ENCODE assay signal across 1 cellular context in the genomic region with DNA sequence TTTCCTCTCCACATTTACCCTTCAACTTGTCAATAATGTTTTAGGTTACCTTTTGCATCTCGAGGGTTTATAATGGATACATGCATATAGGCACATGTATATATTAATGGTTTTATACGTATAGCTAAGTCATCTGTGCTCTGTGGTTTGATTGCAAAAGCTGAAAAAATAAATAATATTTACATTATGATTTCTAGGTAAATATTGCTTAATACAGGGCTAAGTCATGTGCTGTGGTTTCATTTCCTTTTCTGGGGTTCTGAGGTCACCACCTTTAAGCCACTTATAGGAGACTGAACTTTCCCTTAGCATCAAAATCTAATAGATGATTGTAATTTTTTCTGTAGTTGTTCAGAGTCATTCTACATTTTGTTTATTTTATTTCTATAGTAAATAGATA.
A peak's percentile ranks its signal among the peaks of the same experiment; 100 is the strongest.
TF ChIP-seq lines count a peak whose summit lies in the region.

No MANE protein-coding gene starts in this region.

TF ChIP-seq in HepG2, 621 proteins besides CTCF, POLR2A, EP300 and RAD21 (continued from another document and continues in another):
- TF ChIP-seq, protein P1, sequence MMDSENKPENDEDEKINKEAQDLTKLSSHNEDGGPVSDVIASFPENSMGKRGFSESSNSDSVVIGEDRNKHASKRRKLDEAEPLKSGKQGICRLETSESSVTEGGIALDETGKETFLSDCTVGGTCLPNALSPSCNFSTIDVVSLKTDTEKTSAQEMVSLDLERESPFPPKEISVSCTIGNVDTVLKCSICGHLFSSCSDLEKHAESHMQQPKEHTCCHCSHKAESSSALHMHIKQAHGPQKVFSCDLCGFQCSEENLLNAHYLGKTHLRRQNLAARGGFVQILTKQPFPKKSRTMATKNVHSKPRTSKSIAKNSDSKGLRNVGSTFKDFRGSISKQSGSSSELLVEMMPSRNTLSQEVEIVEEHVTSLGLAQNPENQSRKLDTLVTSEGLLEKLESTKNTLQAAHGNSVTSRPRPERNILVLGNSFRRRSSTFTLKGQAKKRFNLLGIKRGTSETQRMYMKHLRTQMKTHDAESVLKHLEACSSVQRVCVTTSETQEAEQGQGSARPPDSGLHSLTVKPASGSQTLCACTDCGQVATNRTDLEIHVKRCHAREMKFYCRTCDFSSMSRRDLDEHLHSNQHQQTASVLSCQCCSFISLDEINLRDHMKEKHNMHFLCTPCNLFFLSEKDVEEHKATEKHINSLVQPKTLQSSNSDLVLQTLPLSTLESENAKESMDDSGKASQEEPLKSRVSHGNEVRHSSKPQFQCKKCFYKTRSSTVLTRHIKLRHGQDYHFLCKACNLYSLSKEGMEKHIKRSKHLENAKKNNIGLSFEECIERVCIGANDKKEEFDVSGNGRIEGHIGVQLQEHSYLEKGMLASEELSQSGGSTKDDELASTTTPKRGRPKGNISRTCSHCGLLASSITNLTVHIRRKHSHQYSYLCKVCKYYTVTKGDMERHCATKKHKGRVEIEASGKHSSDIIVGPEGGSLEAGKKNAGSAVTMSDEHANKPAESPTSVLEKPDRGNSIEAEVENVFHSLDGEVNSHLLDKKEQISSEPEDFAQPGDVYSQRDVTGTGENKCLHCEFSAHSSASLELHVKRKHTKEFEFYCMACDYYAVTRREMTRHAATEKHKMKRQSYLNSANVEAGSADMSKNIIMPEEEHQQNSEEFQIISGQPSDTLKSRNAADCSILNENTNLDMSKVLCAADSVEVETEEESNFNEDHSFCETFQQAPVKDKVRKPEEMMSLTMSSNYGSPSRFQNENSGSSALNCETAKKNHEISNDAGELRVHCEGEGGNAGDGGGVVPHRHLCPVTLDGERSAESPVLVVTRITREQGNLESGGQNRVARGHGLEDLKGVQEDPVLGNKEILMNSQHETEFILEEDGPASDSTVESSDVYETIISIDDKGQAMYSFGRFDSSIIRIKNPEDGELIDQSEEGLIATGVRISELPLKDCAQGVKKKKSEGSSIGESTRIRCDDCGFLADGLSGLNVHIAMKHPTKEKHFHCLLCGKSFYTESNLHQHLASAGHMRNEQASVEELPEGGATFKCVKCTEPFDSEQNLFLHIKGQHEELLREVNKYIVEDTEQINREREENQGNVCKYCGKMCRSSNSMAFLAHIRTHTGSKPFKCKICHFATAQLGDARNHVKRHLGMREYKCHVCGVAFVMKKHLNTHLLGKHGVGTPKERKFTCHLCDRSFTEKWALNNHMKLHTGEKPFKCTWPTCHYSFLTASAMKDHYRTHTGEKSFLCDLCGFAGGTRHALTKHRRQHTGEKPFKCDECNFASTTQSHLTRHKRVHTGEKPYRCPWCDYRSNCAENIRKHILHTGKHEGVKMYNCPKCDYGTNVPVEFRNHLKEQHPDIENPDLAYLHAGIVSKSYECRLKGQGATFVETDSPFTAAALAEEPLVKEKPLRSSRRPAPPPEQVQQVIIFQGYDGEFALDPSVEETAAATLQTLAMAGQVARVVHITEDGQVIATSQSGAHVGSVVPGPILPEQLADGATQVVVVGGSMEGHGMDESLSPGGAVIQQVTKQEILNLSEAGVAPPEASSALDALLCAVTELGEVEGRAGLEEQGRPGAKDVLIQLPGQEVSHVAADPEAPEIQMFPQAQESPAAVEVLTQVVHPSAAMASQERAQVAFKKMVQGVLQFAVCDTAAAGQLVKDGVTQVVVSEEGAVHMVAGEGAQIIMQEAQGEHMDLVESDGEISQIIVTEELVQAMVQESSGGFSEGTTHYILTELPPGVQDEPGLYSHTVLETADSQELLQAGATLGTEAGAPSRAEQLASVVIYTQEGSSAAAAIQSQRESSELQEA (CRISPR knock-in tag; IDR thresholded peaks at IDR 0.05; ENCODE audit: not compliant biosample characterization): no peak
- TF ChIP-seq GATAD2A (CRISPR knock-in tag; IDR thresholded peaks at IDR 0.05) (peak; percentile 92), SAP130 (CRISPR knock-in tag; IDR thresholded peaks at IDR 0.05; ENCODE audit: low read depth) (peak; percentile 47; the same call in 1 of the 2 replicates), RFXANK (CRISPR knock-in tag; IDR thresholded peaks at IDR 0.05) (no peak), ZNF563 (CRISPR knock-in tag; IDR thresholded peaks at IDR 0.05) (no peak), ZNF646 (CRISPR knock-in tag; IDR thresholded peaks at IDR 0.05) (no peak), ARHGAP35 (CRISPR knock-in tag; IDR thresholded peaks at IDR 0.05; ENCODE audit: borderline replicate concordance) (no peak), ZBTB7A (CRISPR knock-in tag; IDR thresholded peaks at IDR 0.05) (no peak), NR2C2 (CRISPR knock-in tag; IDR thresholded peaks at IDR 0.05; ENCODE audit: borderline replicate concordance) (peak; percentile 34; the same call in 1 of the 2 replicates), MIXL1 (CRISPR knock-in tag; IDR thresholded peaks at IDR 0.05) (no peak), DRAP1 (CRISPR knock-in tag; IDR thresholded peaks at IDR 0.05) (no peak), MATR3 (CRISPR knock-in tag; IDR thresholded peaks at IDR 0.05) (no peak), RXRA (CRISPR knock-in tag; IDR thresholded peaks at IDR 0.05) (no peak), DNMT3B (CRISPR knock-in tag; conservative IDR thresholded peaks at IDR 0.05) (no peak), ZNF501 (CRISPR knock-in tag; IDR thresholded peaks at IDR 0.05) (no peak), PCBP2 (optimal IDR thresholded peaks at IDR 0.05; ENCODE audit: low read depth, low read length, poor library complexity, severe bottlenecking) (no peak), USF2 (IDR thresholded peaks at IDR 0.05; ENCODE audit: low read depth, low read length) (no peak), USF2 (CRISPR knock-in tag; IDR thresholded peaks at IDR 0.05; ENCODE audit: borderline replicate concordance) (peak; percentile 55; the same call in 1 of the 2 replicates), SMAD1 (CRISPR knock-in tag; IDR thresholded peaks at IDR 0.05; ENCODE audit: borderline replicate concordance, low read depth) (no peak), ZSCAN12 (CRISPR knock-in tag; IDR thresholded peaks at IDR 0.05) (no peak), SOX6 (IDR thresholded peaks at IDR 0.05) (no peak), SOX6 (CRISPR knock-in tag; IDR thresholded peaks at IDR 0.05) (no peak; the same call in 1 of the 2 replicates), HNRNPL (IDR thresholded peaks at IDR 0.05; ENCODE audit: low read depth, low read length) (no peak), RARG (CRISPR knock-in tag; IDR thresholded peaks at IDR 0.05; ENCODE audit: low read depth) (no peak), CEBPG (CRISPR knock-in tag; IDR thresholded peaks at IDR 0.05) (peak; percentile 82)
- TF ChIP-seq, protein P2, sequence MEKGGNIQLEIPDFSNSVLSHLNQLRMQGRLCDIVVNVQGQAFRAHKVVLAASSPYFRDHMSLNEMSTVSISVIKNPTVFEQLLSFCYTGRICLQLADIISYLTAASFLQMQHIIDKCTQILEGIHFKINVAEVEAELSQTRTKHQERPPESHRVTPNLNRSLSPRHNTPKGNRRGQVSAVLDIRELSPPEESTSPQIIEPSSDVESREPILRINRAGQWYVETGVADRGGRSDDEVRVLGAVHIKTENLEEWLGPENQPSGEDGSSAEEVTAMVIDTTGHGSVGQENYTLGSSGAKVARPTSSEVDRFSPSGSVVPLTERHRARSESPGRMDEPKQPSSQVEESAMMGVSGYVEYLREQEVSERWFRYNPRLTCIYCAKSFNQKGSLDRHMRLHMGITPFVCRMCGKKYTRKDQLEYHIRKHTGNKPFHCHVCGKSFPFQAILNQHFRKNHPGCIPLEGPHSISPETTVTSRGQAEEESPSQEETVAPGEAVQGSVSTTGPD (CRISPR knock-in tag; IDR thresholded peaks at IDR 0.05): no peak
- TF ChIP-seq, protein P3, sequence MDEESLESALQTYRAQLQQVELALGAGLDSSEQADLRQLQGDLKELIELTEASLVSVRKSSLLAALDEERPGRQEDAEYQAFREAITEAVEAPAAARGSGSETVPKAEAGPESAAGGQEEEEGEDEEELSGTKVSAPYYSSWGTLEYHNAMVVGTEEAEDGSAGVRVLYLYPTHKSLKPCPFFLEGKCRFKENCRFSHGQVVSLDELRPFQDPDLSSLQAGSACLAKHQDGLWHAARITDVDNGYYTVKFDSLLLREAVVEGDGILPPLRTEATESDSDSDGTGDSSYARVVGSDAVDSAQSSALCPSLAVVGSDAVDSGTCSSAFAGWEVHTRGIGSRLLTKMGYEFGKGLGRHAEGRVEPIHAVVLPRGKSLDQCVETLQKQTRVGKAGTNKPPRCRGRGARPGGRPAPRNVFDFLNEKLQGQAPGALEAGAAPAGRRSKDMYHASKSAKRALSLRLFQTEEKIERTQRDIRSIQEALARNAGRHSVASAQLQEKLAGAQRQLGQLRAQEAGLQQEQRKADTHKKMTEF (CRISPR knock-in tag; IDR thresholded peaks at IDR 0.05): peak; percentile 45; the same call in 1 of the 2 replicates
- TF ChIP-seq, protein P4, sequence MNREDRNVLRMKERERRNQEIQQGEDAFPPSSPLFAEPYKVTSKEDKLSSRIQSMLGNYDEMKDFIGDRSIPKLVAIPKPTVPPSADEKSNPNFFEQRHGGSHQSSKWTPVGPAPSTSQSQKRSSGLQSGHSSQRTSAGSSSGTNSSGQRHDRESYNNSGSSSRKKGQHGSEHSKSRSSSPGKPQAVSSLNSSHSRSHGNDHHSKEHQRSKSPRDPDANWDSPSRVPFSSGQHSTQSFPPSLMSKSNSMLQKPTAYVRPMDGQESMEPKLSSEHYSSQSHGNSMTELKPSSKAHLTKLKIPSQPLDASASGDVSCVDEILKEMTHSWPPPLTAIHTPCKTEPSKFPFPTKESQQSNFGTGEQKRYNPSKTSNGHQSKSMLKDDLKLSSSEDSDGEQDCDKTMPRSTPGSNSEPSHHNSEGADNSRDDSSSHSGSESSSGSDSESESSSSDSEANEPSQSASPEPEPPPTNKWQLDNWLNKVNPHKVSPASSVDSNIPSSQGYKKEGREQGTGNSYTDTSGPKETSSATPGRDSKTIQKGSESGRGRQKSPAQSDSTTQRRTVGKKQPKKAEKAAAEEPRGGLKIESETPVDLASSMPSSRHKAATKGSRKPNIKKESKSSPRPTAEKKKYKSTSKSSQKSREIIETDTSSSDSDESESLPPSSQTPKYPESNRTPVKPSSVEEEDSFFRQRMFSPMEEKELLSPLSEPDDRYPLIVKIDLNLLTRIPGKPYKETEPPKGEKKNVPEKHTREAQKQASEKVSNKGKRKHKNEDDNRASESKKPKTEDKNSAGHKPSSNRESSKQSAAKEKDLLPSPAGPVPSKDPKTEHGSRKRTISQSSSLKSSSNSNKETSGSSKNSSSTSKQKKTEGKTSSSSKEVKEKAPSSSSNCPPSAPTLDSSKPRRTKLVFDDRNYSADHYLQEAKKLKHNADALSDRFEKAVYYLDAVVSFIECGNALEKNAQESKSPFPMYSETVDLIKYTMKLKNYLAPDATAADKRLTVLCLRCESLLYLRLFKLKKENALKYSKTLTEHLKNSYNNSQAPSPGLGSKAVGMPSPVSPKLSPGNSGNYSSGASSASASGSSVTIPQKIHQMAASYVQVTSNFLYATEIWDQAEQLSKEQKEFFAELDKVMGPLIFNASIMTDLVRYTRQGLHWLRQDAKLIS (CRISPR knock-in tag; IDR thresholded peaks at IDR 0.05): no peak
